8 cellular contexts compared by ENCODE assay signal in genomic region chr19:52821206-52821960, GRCh38. TPM values are rescaled to one million over a fixed set of nuclear protein-coding genes. Genes with fewer than 3 reads are reported as not detected.
DNase-seq lines count a peak whose midpoint lies in the region; ATAC-seq lines count a peak whose summit lies in the region.
"Not testable (repeated sequence)": the region's sequence is repeated elsewhere in the genome, so short reads cannot be mapped to it uniquely, and the experiment has no call there.

ZNF28 (minus strand) TSS chr19:52821633; CDS start chr19:52817958, 3,675 bp downstream.

- WGBS in HUES64 = 8% methylated on average over 26 of the region's 44 CpGs

- intact Hi-C loops in activated T-helper 1 cell treated with anti-CD3 and anti-CD28 coated beads, Interleukin-12 subunit alpha, Interleukin-12 subunit beta, Interleukin-2, Interleukin-4 antibody, amounts not matched to agents 30 ng/mL and 10 ng/mL and 1 ng/mL, durations not matched to agents 14 hours and 24 hours and 36 hours (cut with micrococcal nuclease) = loop anchor here (1.0 kb wide), 5 partner anchors 35 to 552 kb away; partner anchors contain the start of genes ZNF160, ZNF320, ZNF600 and ZNF766

- H3K9me3 ChIP-seq in HUES64 (ENCODE audit: insufficient read depth, low read depth, low read length); muscle layer of colon (ENCODE audit: low read length): not testable (repeated sequence)

- peak within 1 kb of the TSS; percentile 21 for H3K9ac ChIP-seq in HUES64 (ENCODE audit: low read depth, low read length)
- H3K9ac ChIP-seq in muscle layer of colon (ENCODE audit: low read length) = peak within 1 kb of the TSS; percentile 49

- peak; percentile 94 for ATAC-seq in GM21526 (IDR thresholded peaks at IDR 0.05; ENCODE audit: low FRiP score, unreplicated experiment)

- H3K4me3 Mint-ChIP-seq in activated T-helper 1 cell treated with anti-CD3 and anti-CD28 coated beads, Interleukin-12 subunit alpha, Interleukin-12 subunit beta, Interleukin-2, Interleukin-4 antibody, amounts not matched to agents 30 ng/mL and 10 ng/mL and 1 ng/mL, durations not matched to agents 14 hours and 24 hours and 36 hours = peak within 1 kb of the TSS; percentile 94

- peaks cover 45% of the 10 kb centered on the region for H3K9me3 Mint-ChIP-seq in activated T-helper 1 cell treated with anti-CD3 and anti-CD28 coated beads, Interleukin-12 subunit alpha, Interleukin-12 subunit beta, Interleukin-2, Interleukin-4 antibody, amounts not matched to agents 30 ng/mL and 10 ng/mL and 1 ng/mL, durations not matched to agents 14 hours and 24 hours and 36 hours

- peak within 1 kb of the TSS; percentile 68 for H3K4me3 ChIP-seq in HUES64 (ENCODE audit: low read length)
- peak within 1 kb of the TSS; percentile 42 to 66 for H3K4me3 ChIP-seq in muscle layer of colon (ENCODE audit: low read depth in 1 of 2, low read length in 2 of 2)

- H3K36me3 ChIP-seq in HUES64 (ENCODE audit: insufficient read depth, low read length) (peaks cover 13% of the 10 kb centered on the region), muscle layer of colon (ENCODE audit: insufficient read depth, low read length) (peaks cover 10% of the 10 kb centered on the region)

- H3K27ac Mint-ChIP-seq in activated T-helper 1 cell treated with anti-CD3 and anti-CD28 coated beads, Interleukin-12 subunit alpha, Interleukin-12 subunit beta, Interleukin-2, Interleukin-4 antibody, amounts not matched to agents 30 ng/mL and 10 ng/mL and 1 ng/mL, durations not matched to agents 14 hours and 24 hours and 36 hours = peak within 1 kb of the TSS; percentile 77

- not testable (repeated sequence) for H3K27me3 ChIP-seq in HUES64 (ENCODE audit: insufficient read depth, low read length); muscle layer of colon (ENCODE audit: control insufficient read depth in 1 of 2, insufficient read depth in 2 of 2, low read length in 2 of 2)

- H3K27ac ChIP-seq in HUES64 (ENCODE audit: low read depth, low read length); muscle layer of colon (ENCODE audit: low read depth, low read length): not testable (repeated sequence)

- H3K27me3 Mint-ChIP-seq in activated T-helper 1 cell treated with anti-CD3 and anti-CD28 coated beads, Interleukin-12 subunit alpha, Interleukin-12 subunit beta, Interleukin-2, Interleukin-4 antibody, amounts not matched to agents 30 ng/mL and 10 ng/mL and 1 ng/mL, durations not matched to agents 14 hours and 24 hours and 36 hours (ENCODE audit: insufficient read depth) = not testable (repeated sequence)

- DNase-seq in D341Med (ENCODE audit: low spot score) = peak; percentile 71
- peak; percentile 57 for DNase-seq in RPMI7951 (ENCODE audit: low read depth)
- peak; percentile 59 for DNase-seq in activated T-helper 1 cell treated with anti-CD3 and anti-CD28 coated beads, Interleukin-12 subunit alpha, Interleukin-12 subunit beta, Interleukin-2, Interleukin-4 antibody, amounts not matched to agents 30 ng/mL and 10 ng/mL and 1 ng/mL, durations not matched to agents 14 hours and 24 hours and 36 hours (ENCODE audit: low spot score)
- peak; percentile 34 for DNase-seq in fibroblast of gingiva (ENCODE audit: low read depth)
- peak; percentile 23 to 40 for DNase-seq in stimulated activated CD8-positive, alpha-beta memory T cell treated with anti-CD3 and anti-CD28 coated beads, Interleukin-2, amount 100 ng/mL, for 1 hour (ENCODE audit: low read depth in 2 of 2)

- not testable (repeated sequence) for H3K4me1 Mint-ChIP-seq in activated T-helper 1 cell treated with anti-CD3 and anti-CD28 coated beads, Interleukin-12 subunit alpha, Interleukin-12 subunit beta, Interleukin-2, Interleukin-4 antibody, amounts not matched to agents 30 ng/mL and 10 ng/mL and 1 ng/mL, durations not matched to agents 14 hours and 24 hours and 36 hours (ENCODE audit: low read depth)

- H3K36me3 Mint-ChIP-seq in activated T-helper 1 cell treated with anti-CD3 and anti-CD28 coated beads, Interleukin-12 subunit alpha, Interleukin-12 subunit beta, Interleukin-2, Interleukin-4 antibody, amounts not matched to agents 30 ng/mL and 10 ng/mL and 1 ng/mL, durations not matched to agents 14 hours and 24 hours and 36 hours (ENCODE audit: low read depth) = peaks cover 33% of the 10 kb centered on the region

- H3K4me1 ChIP-seq in HUES64 (ENCODE audit: insufficient read depth, low read length); muscle layer of colon (ENCODE audit: insufficient read depth, low read length): not testable (repeated sequence)

RNA-seq across cellular contexts. Expression of gene ZNF28, which starts in this region (rescaled TPM):
- 14.2 TPM for polyA plus RNA-seq in HUES64 (2013, experiment 1 of 2)
- polyA plus RNA-seq in HUES64 (2013, experiment 2 of 2) = 12.6 TPM
- 18.8 and 21.9 TPM in 2 replicates for total RNA-seq in RPMI7951 (2014; rRNA removed; shearing (Covaris generic))
- total RNA-seq in activated T-helper 1 cell treated with anti-CD3 and anti-CD28 coated beads, Interleukin-12 subunit alpha, Interleukin-12 subunit beta, Interleukin-2, Interleukin-4 antibody, amounts not matched to agents 30 ng/mL and 10 ng/mL and 1 ng/mL, durations not matched to agents 14 hours and 24 hours and 36 hours = 17.4 and 23.0 TPM in 2 replicates
